In the genomic region with DNA sequence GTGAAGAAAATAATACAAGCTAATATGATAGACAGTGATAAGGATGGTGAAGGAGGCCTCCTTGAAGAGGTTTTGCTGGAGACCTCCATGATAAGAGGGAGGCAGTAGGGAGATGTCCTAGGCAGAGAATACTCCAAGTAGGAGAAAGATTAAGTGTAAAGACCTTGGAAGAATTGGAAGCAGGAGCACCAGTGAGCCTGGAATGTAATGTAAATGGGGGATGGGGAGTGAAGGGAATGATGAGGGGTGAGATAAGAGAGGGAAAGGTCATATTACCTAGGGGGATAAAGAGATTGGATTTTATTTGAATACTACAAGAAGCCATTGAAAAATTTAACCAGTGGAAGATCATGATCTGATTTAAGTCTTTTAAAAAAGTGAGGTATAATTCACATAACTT, we compare ENCODE assay signal across 22 cellular contexts. TPM values are rescaled to one million over a fixed set of nuclear protein-coding genes. Genes with fewer than 3 reads are reported as not detected.
DNase-seq lines count a peak whose midpoint lies in the region; ATAC-seq, FAIRE-seq and TF ChIP-seq lines count a peak whose summit lies in the region.
"Had no signal": no experiment of that assay in that cellular context is flagged by ENCODE, and none has a peak within 500 bp of the region (broad histone marks: within the 10 kb centered on the region; RNA-seq: fewer than 3 reads in every experiment).

No MANE protein-coding gene starts in this region.

- H3K4ac ChIP-seq in H1 (replicated peaks; ENCODE audit: insufficient read length, low read depth, low read length), result no peak overlapping the region

- no peak overlapping the region for H4K91ac ChIP-seq in H1 (replicated peaks; ENCODE audit: insufficient read length, low read length)

- H4K5ac ChIP-seq in H1 (ENCODE audit: insufficient read length, low read depth, low read length), result no peak overlapping the region

- no peaks in the 10 kb centered on the region for H3K27me3 Mint-ChIP-seq in mesothelial cell of epicardium (ENCODE audit: low read depth)
- H3K27me3 Mint-ChIP-seq: CD4-positive, alpha-beta T cell had no signal

- H4K20me1 ChIP-seq in HepG2 (ENCODE audit: insufficient read depth, low read length) (no peaks in the 10 kb centered on the region), H1 (replicated peaks in 1 of 2; ENCODE audit: control insufficient read depth in 1 of 2, insufficient read depth in 2 of 2, low read length in 2 of 2) (no peaks in the 10 kb centered on the region)
- H4K20me1 ChIP-seq: BLaER1 treated with 17β-estradiol and CSF1 and Interleukin-3, amounts not matched to agents 10 nM and 100 nM had no signal

- no peaks in the 10 kb centered on the region for H3K9me3 ChIP-seq in HepG2 (ENCODE audit: low read length)
- H3K9me3 ChIP-seq in right lobe of liver, result no peaks in the 10 kb centered on the region
- no peaks in the 10 kb centered on the region for H3K9me3 ChIP-seq in H1 (ENCODE audit: insufficient read depth in 2 of 2, low read depth in 1 of 2, low read length in 1 of 2)
- H3K9me3 ChIP-seq: A549; BLaER1 treated with 17β-estradiol and CSF1 and Interleukin-3, amounts not matched to agents 10 nM and 100 nM; Caco-2 had no signal

- H2BK20ac ChIP-seq in H1 (ENCODE audit: low read length), result no peak overlapping the region

- H2BK5ac ChIP-seq in H1 (ENCODE audit: low read depth, low read length), result no peak overlapping the region

- H2BK15ac ChIP-seq in H1 (ENCODE audit: low read length), result no peak overlapping the region

- H3K14ac ChIP-seq in H1 (ENCODE audit: insufficient read length), result no peak overlapping the region

- DNase-seq in HepG2 (ENCODE audit: low spot score) (no peak), right lobe of liver (no peak), H1 (ENCODE audit: low read depth in 1 of 2, low spot score in 2 of 2) (no peak), mesothelial cell of epicardium (ENCODE audit: low spot score in 2 of 2, unreplicated experiment in 2 of 2) (no peak), glomerular visceral epithelial cell (ENCODE audit: extremely low spot score) (no peak)
- DNase-seq: AML-193; Caco-2; Calu3; CD4-positive, alpha-beta T cell; CD8-positive, alpha-beta T cell; DMS79 treated with DMSO at 0.1 percent for 48 hours; GF-D8 had no signal

- FAIRE-seq in HepG2 (lab: Jason Lieb, UNC) (no peak), H1 (lab: Jason Lieb, UNC) (no peak)
- FAIRE-seq: A549, D721Med, G401.6, GM12891, GM19239 had no signal

- no peak overlapping the region for H2BK12ac ChIP-seq in H1 (ENCODE audit: low read depth, low read length)

- H2AK5ac ChIP-seq in H1 (ENCODE audit: low read depth, low read length), result no peak overlapping the region

- no TSS peak for BruUV-seq in HepG2 (replicated peaks; lab: Mats Ljungman, UMichigan)

- H3K9ac ChIP-seq in HepG2 (ENCODE audit: insufficient read depth, low read depth, low read length), result no peak overlapping the region
- H3K9ac ChIP-seq in H1 (replicated peaks in 1 of 4; ENCODE audit: extremely low read depth in 1 of 4, low read depth in 3 of 4, low read length in 3 of 4), result no peak overlapping the region
- H3K9ac ChIP-seq: BLaER1 treated with 17β-estradiol and CSF1 and Interleukin-3, amounts not matched to agents 10 nM and 100 nM had no signal

- H3K79me1 ChIP-seq in H1 (ENCODE audit: low read depth, low read length), result no peaks in the 10 kb centered on the region

- no peaks in the 10 kb centered on the region for H3K23me2 ChIP-seq in H1 (ENCODE audit: low read depth, low read length)

- no peak overlapping the region for H2AFZ ChIP-seq in HepG2 (ENCODE audit: low read length)
- no peak overlapping the region for H2AFZ ChIP-seq in H1 (ENCODE audit: low read length)

- ATAC-seq in HepG2, result no peak
- ATAC-seq in right lobe of liver, result no peak
- ATAC-seq: A549; CD8-positive, alpha-beta T cell had no signal

- no peaks in the 10 kb centered on the region for H3K36me3 Mint-ChIP-seq in mesothelial cell of epicardium
- H3K36me3 Mint-ChIP-seq: CD8-positive, alpha-beta T cell had no signal

- no peaks in the 10 kb centered on the region for H3K4me1 Mint-ChIP-seq in mesothelial cell of epicardium
- H3K4me1 Mint-ChIP-seq: B cell had no signal

- H3K4me2 ChIP-seq in HepG2 (ENCODE audit: low read depth, low read length) (no peak overlapping the region), H1 (ENCODE audit: insufficient read depth in 1 of 2, low read depth in 2 of 2, low read length in 2 of 2) (no peak overlapping the region)
- H3K4me2 ChIP-seq: A549; BLaER1 treated with 17β-estradiol and CSF1 and Interleukin-3, amounts not matched to agents 10 nM and 100 nM had no signal

- H3K27ac ChIP-seq in HepG2 (ENCODE audit: extremely low read length, insufficient read depth, low read length), result no peak overlapping the region
- no peak overlapping the region for H3K27ac ChIP-seq in right lobe of liver
- no peak overlapping the region for H3K27ac ChIP-seq in H1 (ENCODE audit: low read depth, low read length)
- H3K27ac ChIP-seq: 22Rv1; A549; BLaER1 treated with 17β-estradiol and CSF1 and Interleukin-3, amounts not matched to agents 10 nM and 100 nM; C4-2B had no signal

- H3K36me3 ChIP-seq in HepG2 (replicated peaks in 1 of 2; ENCODE audit: control insufficient read depth in 1 of 2, insufficient read depth in 2 of 2, low read length in 2 of 2), result no peaks in the 10 kb centered on the region
- no peaks in the 10 kb centered on the region for H3K36me3 ChIP-seq in right lobe of liver
- H3K36me3 ChIP-seq in H1 (ENCODE audit: control insufficient read depth in 2 of 4, insufficient read depth in 4 of 4, low read length in 3 of 4), result no peaks in the 10 kb centered on the region
- H3K36me3 ChIP-seq: BLaER1 treated with 17β-estradiol and CSF1 and Interleukin-3, amounts not matched to agents 10 nM and 100 nM had no signal

- H3K18ac ChIP-seq in H1 (ENCODE audit: extremely low read depth, low read length), result no peak overlapping the region

- no peak overlapping the region for H3K4me3 Mint-ChIP-seq in mesothelial cell of epicardium
- H3K4me3 Mint-ChIP-seq: B cell; CD4-positive, alpha-beta T cell; CD8-positive, alpha-beta T cell had no signal

- H3K23ac ChIP-seq in H1 (ENCODE audit: insufficient read length), result no peak overlapping the region

- TF ChIP-seq POLR2A in HepG2 (IDR thresholded peaks at IDR 0.05; ENCODE audit: insufficient read depth in 1 of 2, low read depth in 2 of 2, low read length in 2 of 2), result no peak
- TF ChIP-seq POLR2A in right lobe of liver (IDR thresholded peaks at IDR 0.05), result no peak
- TF ChIP-seq POLR2A in H1 (IDR thresholded peaks at IDR 0.05; ENCODE audit: control extremely low read depth in 1 of 2, low read depth in 2 of 2, low read length in 2 of 2), result no peak

- CTCF ChIA-PET in HepG2 (lab: Yijun Ruan, JAX; ENCODE audit: low intra/inter-chr PET ratio, low total read pairs), result no interaction called here
- CTCF ChIA-PET in H1 (lab: Charles Lee; ENCODE audit: partially characterized antibody), result interaction anchor here (1.0 to 1.9 kb wide), 3 partner anchors 9 to 51 kb away, joined by 3 to 5 read pairs (median 5); no protein-coding TSS in a partner anchor

- intact Hi-C loops in HepG2 (cut with micrococcal nuclease; ENCODE audit: unreplicated experiment) (no loop called here), right lobe of liver (cut with DNase I) (no loop called here)

- no peaks in the 10 kb centered on the region for H3K9me3 Mint-ChIP-seq in mesothelial cell of epicardium
- H3K9me3 Mint-ChIP-seq: CD4-positive, alpha-beta T cell; CD8-positive, alpha-beta T cell had no signal

- TF ChIP-seq RAD21 in HepG2 (CRISPR knock-in tag; IDR thresholded peaks at IDR 0.05), result no peak
- TF ChIP-seq RAD21 in H1 (IDR thresholded peaks at IDR 0.05 in 1 of 2, conservative IDR thresholded peaks at IDR 0.05 in 1 of 2; ENCODE audit: low read depth in 2 of 2, low read length in 2 of 2), result no peak

- H3K79me2 ChIP-seq in HepG2 (ENCODE audit: insufficient read depth, low read length) (no peaks in the 10 kb centered on the region), H1 (ENCODE audit: control insufficient read depth in 1 of 2, insufficient read depth in 2 of 2, low read length in 2 of 2) (no peaks in the 10 kb centered on the region)

- H3K27ac Mint-ChIP-seq in mesothelial cell of epicardium, result no peak overlapping the region
- H3K27ac Mint-ChIP-seq: B cell; CD4-positive, alpha-beta T cell; CD8-positive, alpha-beta T cell had no signal

- H4K8ac ChIP-seq in H1 (ENCODE audit: extremely low read depth, insufficient read depth, low read length), result no peak overlapping the region

- no peak overlapping the region for H2BK120ac ChIP-seq in H1 (replicated peaks; ENCODE audit: low read depth, low read length)

- no peak for TF ChIP-seq CTCF in HepG2 (CRISPR knock-in tag; IDR thresholded peaks at IDR 0.05)
- no peak for TF ChIP-seq CTCF in right lobe of liver (IDR thresholded peaks at IDR 0.05)
- TF ChIP-seq CTCF in H1 (IDR thresholded peaks at IDR 0.05; ENCODE audit: control extremely low read depth in 1 of 3, insufficient read depth in 1 of 3, low read depth in 1 of 3, low read length in 3 of 3), result no peak
- no peak for TF ChIP-seq CTCF in mesothelial cell of epicardium (IDR thresholded peaks at IDR 0.05; ENCODE audit: unreplicated experiment)

- no peak for TF ChIP-seq EP300 in HepG2 (IDR thresholded peaks at IDR 0.05; ENCODE audit: low read depth in 2 of 2, low read length in 2 of 2)
- TF ChIP-seq EP300 in HepG2 (CRISPR knock-in tag; IDR thresholded peaks at IDR 0.05; ENCODE audit: borderline replicate concordance), result no peak
- TF ChIP-seq EP300 in H1 (IDR thresholded peaks at IDR 0.05; ENCODE audit: borderline replicate concordance in 1 of 2, low read depth in 2 of 2, low read length in 2 of 2), result no peak

- POLR2A ChIA-PET in HepG2 (lab: Yijun Ruan, JAX) (no interaction called here), H1 (lab: Charles Lee; ENCODE audit: partially characterized antibody) (no interaction called here)

- in situ Hi-C loops in HepG2 (cut with HindIII; ENCODE audit: extremely low pct_ligation_motif_present, low pct_unique_long_range_greater_than_20kb), result no loop called here

- H3K4me1 ChIP-seq in HepG2 (ENCODE audit: insufficient read depth, low read length) (no peaks in the 10 kb centered on the region), right lobe of liver (no peaks in the 10 kb centered on the region), H1 (replicated peaks in 1 of 4; ENCODE audit: control insufficient read depth in 3 of 4, insufficient read depth in 4 of 4, low read length in 3 of 4) (no peaks in the 10 kb centered on the region)
- H3K4me1 ChIP-seq: A549; BLaER1 treated with 17β-estradiol and CSF1 and Interleukin-3, amounts not matched to agents 10 nM and 100 nM; Caco-2 had no signal

- H3K27me3 ChIP-seq in HepG2 (ENCODE audit: control insufficient read depth in 1 of 2, insufficient read depth in 2 of 2, low read length in 2 of 2), result no peaks in the 10 kb centered on the region
- H3K27me3 ChIP-seq in right lobe of liver, result no peaks in the 10 kb centered on the region
- no peaks in the 10 kb centered on the region for H3K27me3 ChIP-seq in H1 (replicated peaks in 1 of 4; ENCODE audit: control insufficient read depth in 3 of 4, extremely low read depth in 1 of 4, insufficient read depth in 3 of 4, low read length in 3 of 4)
- H3K27me3 ChIP-seq: BLaER1 treated with 17β-estradiol and CSF1 and Interleukin-3, amounts not matched to agents 10 nM and 100 nM had no signal

- H3K4me3 ChIP-seq in HepG2 (replicated peaks in 1 of 3; ENCODE audit: insufficient read depth in 1 of 3, low read depth in 2 of 3, low read length in 3 of 3), result no peak overlapping the region
- no peak overlapping the region for H3K4me3 ChIP-seq in right lobe of liver
- no peak overlapping the region for H3K4me3 ChIP-seq in H1 (ENCODE audit: extremely low read depth in 1 of 4, insufficient read depth in 2 of 4, low read depth in 3 of 4, low read length in 4 of 4)
- H3K4me3 ChIP-seq: A549; BLaER1 treated with 17β-estradiol and CSF1 and Interleukin-3, amounts not matched to agents 10 nM and 100 nM had no signal

- no peak overlapping the region for H3K56ac ChIP-seq in H1 (replicated peaks; ENCODE audit: insufficient read length, low read depth, low read length)

RNA-seq across cellular contexts. Expression of a gene that starts 41.7 kb away (rescaled TPM):
- total RNA-seq in HepG2 (2016; rRNA removed; fragmentation: Illumina TruSeq; extraction: Trizol) (0.11 TPM in 1 of 2 replicates, not detected in the other), right lobe of liver (under 1 TPM in 2 of 6 experiments, not detected in 4; 0.31 to 0.66 TPM), mesothelial cell of epicardium (not detected in 3 replicates)
- not detected in 2 replicates for total RNA-seq in HepG2 (2016; cell fraction: cytosol; rRNA removed; fragmentation: Illumina TruSeq; extraction: Trizol; ENCODE audit: low read depth)
- not detected in 2 replicates for total RNA-seq in HepG2 (2016; cell fraction: insoluble cytoplasmic fraction; rRNA removed; fragmentation: Illumina TruSeq; extraction: Trizol)
- not detected in 2 replicates for total RNA-seq in HepG2 (2016; cell fraction: membrane; rRNA removed; fragmentation: Illumina TruSeq; extraction: Trizol)
- total RNA-seq in HepG2 (2016; cell fraction: nucleus; rRNA removed; fragmentation: Illumina TruSeq; extraction: Trizol), result not detected in 2 replicates
- polyA plus RNA-seq in HepG2 (2011; rRNA removed) (not detected in 2 replicates), H1 (2011; rRNA removed) (not detected in 2 replicates)
- polyA plus RNA-seq in HepG2 (2011; cell fraction: cytosol; rRNA removed), result not detected in 2 replicates
- polyA plus RNA-seq in HepG2 (2011; cell fraction: nucleus; rRNA removed), result not detected in 2 replicates
- not detected in 2 replicates for polyA plus RNA-seq in HepG2 (2012)
- polyA plus RNA-seq in HepG2 (2016; cell fraction: cytosol; fragmentation: Illumina TruSeq; extraction: Trizol; ENCODE audit: low read depth), result not detected in 2 replicates
- polyA plus RNA-seq in HepG2 (2016; cell fraction: insoluble cytoplasmic fraction; fragmentation: Illumina TruSeq; extraction: Trizol; ENCODE audit: low read depth), result not detected in 2 replicates
- polyA plus RNA-seq in HepG2 (2016; cell fraction: membrane; fragmentation: Illumina TruSeq; extraction: Trizol; ENCODE audit: low read depth), result not detected in 2 replicates
- polyA plus RNA-seq in HepG2 (2016; cell fraction: nucleus; fragmentation: Illumina TruSeq; extraction: Trizol; ENCODE audit: insufficient read depth, low read depth), result not detected in 2 replicates
- 0.14 TPM in 1 of 2 replicates, not detected in the other for polyA minus RNA-seq in HepG2 (2011; rRNA and poly(A)+ RNA removed; ENCODE audit: low replicate concordance)
- not detected in 2 replicates for polyA minus RNA-seq in HepG2 (2011; cell fraction: cytosol; rRNA and poly(A)+ RNA removed)
- not detected in 2 replicates for polyA minus RNA-seq in HepG2 (2011; cell fraction: nucleus; rRNA and poly(A)+ RNA removed)
- not detected in 2 replicates for total RNA-seq in H1 (2021; fragmentation: NEBNext Ultra II Directional; extraction: Animal tissue kit (Norgen Biotek cat#: 25700))
- not detected for polyA plus RNA-seq in H1 (2011; cell fraction: cytosol; rRNA removed)
- not detected for polyA plus RNA-seq in H1 (2011; cell fraction: nucleus; rRNA removed)
- polyA plus RNA-seq in H1 (2012, experiment 1 of 2), result not detected in 4 replicates
- not detected for polyA plus RNA-seq in H1 (2012, experiment 2 of 2)
- not detected for polyA plus RNA-seq in H1 (2013, experiment 1 of 2)
- polyA plus RNA-seq in H1 (2013, experiment 2 of 2), result not detected
- not detected in 2 replicates for polyA minus RNA-seq in H1 (2011; rRNA and poly(A)+ RNA removed)
- polyA minus RNA-seq in H1 (2011; cell fraction: cytosol; rRNA and poly(A)+ RNA removed), result not detected
- polyA minus RNA-seq in H1 (2011; cell fraction: nucleus; rRNA and poly(A)+ RNA removed), result not detected
- total RNA-seq: CD4-positive, alpha-beta T cell; CD8-positive, alpha-beta T cell had no signal
- polyA plus RNA-seq: BJ had no signal
